In genomic region chr2:24863636-24864035, GRCh38 we compare ENCODE assay signal across 17 cellular contexts.
"Had no signal": no experiment of that assay in that cellular context is flagged by ENCODE, and none has a peak within 500 bp of the region (broad histone marks: within the 10 kb centered on the region; RNA-seq: fewer than 3 reads in every experiment).

No MANE protein-coding gene starts in this region.

- H3K4me3 ChIP-seq: cardiac muscle cell, coronary artery, lung, psoas muscle had no signal

- H3K27me3 ChIP-seq: cardiac muscle cell, neutrophil had no signal

- H3K9me3 ChIP-seq: neutrophil, psoas muscle had no signal

- H3K36me3 ChIP-seq: cardiac muscle cell, neutrophil had no signal

- DNase-seq: activated CD4-positive, alpha-beta T cell treated with anti-CD3 and anti-CD28 coated beads for 1 hour; activated CD4-positive, alpha-beta T cell treated with anti-CD3 and anti-CD28 coated beads, Interleukin-2, amount 50 U/mL, for 48 hours; activated CD8-positive, alpha-beta memory T cell treated with anti-CD3 and anti-CD28 coated beads, Interleukin-2, amount 10 ng/mL, durations not matched to agents 7 days and 5 days; activated effector memory CD4-positive, alpha-beta T cell treated with anti-CD3 and anti-CD28 coated beads, Interleukin-2, amount 50 U/mL, for 16 hours; activated naive CD8-positive, alpha-beta T cell treated with anti-CD3 and anti-CD28 coated beads for 36 hours; activated T-cell treated with anti-CD3 and anti-CD28 coated beads, Interleukin-2, amount 50 U/mL, for 24 hours; anterior cingulate cortex; effector CD4-positive, alpha-beta T cell; naive B cell; psoas muscle; stimulated activated CD4-positive, alpha-beta T cell treated with anti-CD3 and anti-CD28 coated beads, Interleukin-4, amount 100 ng/mL, for 1 hour; stimulated activated CD8-positive, alpha-beta memory T cell treated with anti-CD3 and anti-CD28 coated beads, Interleukin-4, amount 100 ng/mL, for 48 hours; stimulated activated naive CD8-positive, alpha-beta T cell treated with anti-CD3 and anti-CD28 coated beads, Interleukin-15, Interleukin-2, amounts not matched to agents 100 U/mL and 50 U/mL, for 24 hours had no signal

- H3K27ac ChIP-seq: cardiac muscle cell, coronary artery, neutrophil, psoas muscle had no signal

- H3K4me1 ChIP-seq: psoas muscle had no signal

- ATAC-seq: activated CD8-positive, alpha-beta memory T cell treated with anti-CD3 and anti-CD28 coated beads, Interleukin-2, amount 10 ng/mL, durations not matched to agents 7 days and 5 days; psoas muscle; stimulated activated naive CD8-positive, alpha-beta T cell treated with anti-CD3 and anti-CD28 coated beads, Interleukin-15, Interleukin-2, amounts not matched to agents 100 U/mL and 50 U/mL, for 24 hours had no signal
